ENCODE assay signal across 8 cellular contexts in genomic region chr12:104064842-104065441, GRCh38. TPM values are rescaled to one million over a fixed set of nuclear protein-coding genes. Genes with fewer than 3 reads are reported as not detected.
A peak's percentile ranks its signal among the peaks of the same experiment; 100 is the strongest.
DNase-seq lines count a peak whose midpoint lies in the region; ATAC-seq, FAIRE-seq and TF ChIP-seq lines count a peak whose summit lies in the region.

No MANE protein-coding gene starts in this region.

- TF ChIP-seq CTCF in BE2C (IDR thresholded peaks at IDR 0.05; ENCODE audit: low read depth, low read length) (no peak), bronchial epithelial cell (IDR thresholded peaks at IDR 0.05; ENCODE audit: insufficient read depth, low read length, severe bottlenecking) (no peak)

- peaks cover 9% of the 10 kb centered on the region for H3K36me3 ChIP-seq in BE2C
- H3K36me3 ChIP-seq in MG63, result peaks cover 14% of the 10 kb centered on the region
- no peaks in the 10 kb centered on the region for H3K36me3 ChIP-seq in bronchial epithelial cell (ENCODE audit: control insufficient read depth, insufficient read depth, low read length)
- peaks cover 4% of the 10 kb centered on the region for H3K36me3 ChIP-seq in thymus (ENCODE audit: control insufficient read depth, insufficient read depth)

- H3K4me3 ChIP-seq in BE2C (ENCODE audit: low read depth, low read length) (peak overlapping the region; percentile 95), MG63 (peak overlapping the region; percentile 96), bronchial epithelial cell (ENCODE audit: low read depth, low read length) (peak overlapping the region; percentile 71), thymus (ENCODE audit: low read length) (peak overlapping the region; percentile 94)

- ATAC-seq in GM19328 (IDR thresholded peaks at IDR 0.05; ENCODE audit: unreplicated experiment), result peak; percentile 20

- FAIRE-seq in bronchial epithelial cell (lab: Jason Lieb, UNC), result no peak

- peak; percentile 21 for DNase-seq in BE2C
- peak; percentile 10 for DNase-seq in MG63
- no peak for DNase-seq in bronchial epithelial cell (ENCODE audit: low read depth)
- peak; percentile 41 for DNase-seq in left kidney (ENCODE audit: low read depth, low spot score)
- DNase-seq in T1000 (lab: John Stamatoyannopoulos, UW), result no peak
- DNase-seq in mucosa of gallbladder (ENCODE audit: low spot score), result no peak

- no peaks in the 10 kb centered on the region for H3K4me1 ChIP-seq in BE2C
- H3K4me1 ChIP-seq in thymus (ENCODE audit: control insufficient read depth, insufficient read depth, low read length), result peaks cover 12% of the 10 kb centered on the region

- H3K27ac ChIP-seq in thymus (ENCODE audit: low read depth), result peak overlapping the region; percentile 83

- no peaks in the 10 kb centered on the region for H3K27me3 ChIP-seq in BE2C
- H3K27me3 ChIP-seq in MG63, result no peaks in the 10 kb centered on the region
- H3K27me3 ChIP-seq in bronchial epithelial cell (ENCODE audit: control insufficient read depth, insufficient read depth, low read length), result no peaks in the 10 kb centered on the region
- no peaks in the 10 kb centered on the region for H3K27me3 ChIP-seq in thymus (ENCODE audit: control insufficient read depth, insufficient read depth)

- no peaks in the 10 kb centered on the region for H3K9me3 ChIP-seq in BE2C
- no peaks in the 10 kb centered on the region for H3K9me3 ChIP-seq in MG63
- H3K9me3 ChIP-seq in thymus (ENCODE audit: control insufficient read depth), result no peaks in the 10 kb centered on the region

- 3% methylated on average over 41 of the region's 41 CpGs for WGBS in thymus

RNA-seq across cellular contexts. Expression of gene HCFC2, which starts 0.6 kb away (rescaled TPM):
- 7.4 TPM for polyA plus RNA-seq in BE2C (2012; ENCODE audit: insufficient read depth, insufficient read length, low read depth)
- 6.1 and 16.3 TPM in 2 replicates for total RNA-seq in MG63 (2014; rRNA removed; shearing (Covaris generic); ENCODE audit: low replicate concordance)
- total RNA-seq in bronchial epithelial cell (7.6 and 8.7 TPM in 2 replicates), mucosa of gallbladder (17.0 TPM)
- polyA plus RNA-seq in thymus, result 13.9 TPM

RNA-seq across cellular contexts. Expression of gene GLT8D2, which starts 15.0 kb away (rescaled TPM):
- 0.52 TPM for polyA plus RNA-seq in BE2C (2012; ENCODE audit: insufficient read depth, insufficient read length, low read depth)
- total RNA-seq in MG63 (2014; rRNA removed; shearing (Covaris generic); ENCODE audit: low replicate concordance), result not detected in 2 replicates
- 1.0 and 1.3 TPM in 2 replicates for total RNA-seq in bronchial epithelial cell
- polyA plus RNA-seq in thymus, result 2.4 TPM
- 17.9 TPM for total RNA-seq in mucosa of gallbladder

Comparison
In these comparisons a context has a peak if more than half of its experiments do, and no peak if none do; other contexts are left out.
1. DNase-seq: peak in BE2C (single experiment), MG63 (single experiment) and left kidney (single experiment); none in bronchial epithelial cell (single experiment), T1000 (single experiment) and mucosa of gallbladder (single experiment).
2. Peak in every context shown above with its lines, with median percentiles within 50 percentile points of each other: H3K4me3 ChIP-seq.